8 cellular contexts compared by ENCODE assay signal in genomic region chr18:35355140-35355618, GRCh38. TPM values are rescaled to one million over a fixed set of nuclear protein-coding genes. Genes with fewer than 3 reads are reported as not detected.
A peak's percentile ranks its signal among the peaks of the same experiment; 100 is the strongest.
DNase-seq lines count a peak whose midpoint lies in the region; ATAC-seq and TF ChIP-seq lines count a peak whose summit lies in the region.

No MANE protein-coding gene starts in this region.

- ATAC-seq in GM21528 (IDR thresholded peaks at IDR 0.05; ENCODE audit: low FRiP score, unreplicated experiment) (peak; percentile 88), IMR-90 (ENCODE audit: low read depth) (peak; percentile 100), thoracic aorta (ENCODE audit: insufficient number of reproducible peaks, low FRiP score, low read depth) (peak; percentile 89)
- peak; percentile 94 for ATAC-seq in activated T-helper 17 cell treated with anti-CD3 and anti-CD28 coated beads, Interleukin-2, amount 50 U/mL, for 72 hours (replicated peaks)

- CTCF ChIA-PET in IMR-90 (lab: Yijun Ruan, JAX): interaction anchor here (0.6 to 1.2 kb wide), 7 partner anchors 10 to 571 kb away, joined by 3 to 11 read pairs (median 4); partner anchors contain the start of gene ZNF24

- H2BK5ac ChIP-seq in IMR-90 (ENCODE audit: low read depth, low read length, poor library complexity, severe bottlenecking): no peak overlapping the region

- H3K4me1 ChIP-seq in IMR-90 (ENCODE audit: control insufficient read depth, insufficient read depth, low read length) (no peaks in the 10 kb centered on the region), Peyer's patch (no peaks in the 10 kb centered on the region), neuron (ENCODE audit: insufficient read depth, low read length) (no peaks in the 10 kb centered on the region), thoracic aorta (ENCODE audit: control insufficient read depth in 1 of 2, low read depth in 2 of 2) (no peaks in the 10 kb centered on the region)

- H2AK5ac ChIP-seq in IMR-90 (ENCODE audit: low read depth, low read length): no peak overlapping the region

- no peak overlapping the region for H3K4ac ChIP-seq in IMR-90 (ENCODE audit: low read depth, low read length)

- H4K20me1 ChIP-seq in IMR-90 (ENCODE audit: insufficient read depth, low read length): no peaks in the 10 kb centered on the region

- H3K36me3 ChIP-seq in IMR-90 (ENCODE audit: control insufficient read depth, insufficient read depth, low read length) (no peaks in the 10 kb centered on the region), Peyer's patch (no peaks in the 10 kb centered on the region), neuron (ENCODE audit: insufficient read depth, low read length) (no peaks in the 10 kb centered on the region), thoracic aorta (no peaks in the 10 kb centered on the region)

- no peak overlapping the region; the same call in 1 of the 2 replicates for H2BK120ac ChIP-seq in IMR-90 (ENCODE audit: low read depth, low read length)

- peak; percentile 78 for TF ChIP-seq CTCF in IMR-90 (conservative IDR thresholded peaks at IDR 0.05; ENCODE audit: low read depth, low read length)
- peak; percentile 45 to 71 (median 64) for TF ChIP-seq CTCF in Peyer's patch (IDR thresholded peaks at IDR 0.05)
- TF ChIP-seq CTCF in foreskin fibroblast (IDR thresholded peaks at IDR 0.05; ENCODE audit: low read depth, low read length): peak; percentile 85
- TF ChIP-seq CTCF in thoracic aorta (IDR thresholded peaks at IDR 0.05): peak; percentile 63

- H3K27ac ChIP-seq in IMR-90 (ENCODE audit: insufficient read depth, low read length) (no peak overlapping the region), Peyer's patch (peak overlapping the region in 1 of 4 donors; percentile 47), thoracic aorta (no peak overlapping the region)

- in situ Hi-C loops in IMR-90 (cut with MboI; ENCODE audit: low sequenced_read_pairs): no loop called here

- no peak overlapping the region for H2AK9ac ChIP-seq in IMR-90 (replicated peaks; ENCODE audit: low read depth, low read length, poor library complexity)

- WGBS in IMR-90 (ENCODE audit: extremely low coverage in 2 of 2, insufficient read length in 1 of 2), 2 experiments: 0% methylated on average over 1 of the region's 4 CpGs; no CpG with 5 or more reads in 1 of the 2 experiments

- BruUV-seq in IMR-90 (replicated peaks; lab: Mats Ljungman, UMichigan): no TSS peak

- H3K4me3 ChIP-seq in IMR-90 (ENCODE audit: insufficient read depth, low read depth, low read length) (peak overlapping the region; percentile 6; the same call in 1 of the 2 replicates), Peyer's patch (no peak overlapping the region), foreskin fibroblast (ENCODE audit: low read depth in 1 of 2, low read length in 2 of 2) (peak overlapping the region; percentile 24 to 54), neuron (ENCODE audit: low read length) (peak overlapping the region; percentile 48), thoracic aorta (peak overlapping the region; percentile 61)

- H3K27me3 ChIP-seq in IMR-90 (ENCODE audit: control insufficient read depth, insufficient read depth, low read length) (no peaks in the 10 kb centered on the region), Peyer's patch (no peaks in the 10 kb centered on the region), neuron (ENCODE audit: insufficient read depth, low read length) (no peaks in the 10 kb centered on the region), thoracic aorta (replicated peaks; ENCODE audit: insufficient read depth) (no peaks in the 10 kb centered on the region)

- peak overlapping the region; percentile 17 for H4K5ac ChIP-seq in IMR-90 (ENCODE audit: low read depth, low read length)

- TF ChIP-seq RAD21 in IMR-90 (IDR thresholded peaks at IDR 0.05; ENCODE audit: low read length): peak; percentile 71

- no peaks in the 10 kb centered on the region for H3K9me1 ChIP-seq in IMR-90 (ENCODE audit: insufficient read depth, low read length)

- H3K9ac ChIP-seq in IMR-90 (ENCODE audit: low read depth, low read length): no peak overlapping the region

- no peaks in the 10 kb centered on the region for H3K79me1 ChIP-seq in IMR-90 (ENCODE audit: low read depth in 1 of 2, low read length in 2 of 2)

- H3K14ac ChIP-seq in IMR-90 (replicated peaks; ENCODE audit: low read depth, low read length): no peak overlapping the region

- POLR2A ChIA-PET in IMR-90 (lab: Charles Lee; ENCODE audit: unreplicated experiment): interaction anchor here (0.5 kb wide), 1 partner anchor 115 kb away, joined by 3 read pairs; the partner anchor contains the start of gene ZNF397

- peaks cover 6% of the 10 kb centered on the region for H3K9me3 ChIP-seq in IMR-90 (ENCODE audit: control insufficient read depth, insufficient read depth, low read length)
- peaks cover 0 to 8% (median 4%) of the 10 kb centered on the region in 4 donors for H3K9me3 ChIP-seq in Peyer's patch
- peaks cover 7% of the 10 kb centered on the region for H3K9me3 ChIP-seq in neuron (ENCODE audit: low read length)
- peaks cover 3% of the 10 kb centered on the region for H3K9me3 ChIP-seq in thoracic aorta

- no peak overlapping the region for H2BK20ac ChIP-seq in IMR-90 (ENCODE audit: low read depth, low read length)

- peak overlapping the region; percentile 40; the same call in 1 of the 2 replicates for H3K56ac ChIP-seq in IMR-90 (ENCODE audit: extremely low read depth, insufficient read depth, low read length)

- no peak for TF ChIP-seq POLR2A in IMR-90 (IDR thresholded peaks at IDR 0.05; ENCODE audit: low read depth, low read length)
- no peak for TF ChIP-seq POLR2A in Peyer's patch (IDR thresholded peaks at IDR 0.05)

- peak overlapping the region; percentile 3 for H2AFZ ChIP-seq in IMR-90 (replicated peaks; ENCODE audit: low read length, poor library complexity)
- peak overlapping the region; percentile 59 for H2AFZ ChIP-seq in neuron (ENCODE audit: low read depth, low read length)

- H3K4me3 Mint-ChIP-seq in activated T-helper 17 cell treated with anti-CD3 and anti-CD28 coated beads, Interleukin-2, amount 50 U/mL, for 72 hours: no peak overlapping the region

- dilution Hi-C loops in IMR-90 (cut with HindIII; ENCODE audit: low sequenced_read_pairs, unreplicated experiment): no loop called here

- peaks cover 2% of the 10 kb centered on the region for H3K27me3 Mint-ChIP-seq in activated T-helper 17 cell treated with anti-CD3 and anti-CD28 coated beads, Interleukin-2, amount 50 U/mL, for 72 hours

- no peak overlapping the region for H2BK15ac ChIP-seq in IMR-90 (ENCODE audit: low read depth, low read length)

- H3K4me1 Mint-ChIP-seq in activated T-helper 17 cell treated with anti-CD3 and anti-CD28 coated beads, Interleukin-2, amount 50 U/mL, for 72 hours: no peaks in the 10 kb centered on the region

- H3K23ac ChIP-seq in IMR-90 (ENCODE audit: low read depth, low read length): no peak overlapping the region

- H3K4me2 ChIP-seq in IMR-90 (ENCODE audit: low read depth, low read length): peak overlapping the region; percentile 27; the same call in 1 of the 2 replicates

- intact Hi-C loops in IMR-90 (cut with micrococcal nuclease): loop anchor here (1.0 to 2.0 kb wide), 2 partner anchors 124 to 348 kb away; no protein-coding TSS in a partner anchor

- no peak overlapping the region for H3K27ac Mint-ChIP-seq in activated T-helper 17 cell treated with anti-CD3 and anti-CD28 coated beads, Interleukin-2, amount 50 U/mL, for 72 hours

- H3K18ac ChIP-seq in IMR-90 (ENCODE audit: low read depth, low read length): no peak overlapping the region

- H3K36me3 Mint-ChIP-seq in activated T-helper 17 cell treated with anti-CD3 and anti-CD28 coated beads, Interleukin-2, amount 50 U/mL, for 72 hours (ENCODE audit: low read depth): no peaks in the 10 kb centered on the region

- peak overlapping the region in 1 of 2 experiments; percentile 86; a peak in 2 of 4 replicates for H4K8ac ChIP-seq in IMR-90 (ENCODE audit: low read depth in 2 of 2, low read length in 2 of 2)

- H3K9me3 Mint-ChIP-seq in activated T-helper 17 cell treated with anti-CD3 and anti-CD28 coated beads, Interleukin-2, amount 50 U/mL, for 72 hours: peaks cover 4% of the 10 kb centered on the region

- no peak overlapping the region for H4K91ac ChIP-seq in IMR-90 (ENCODE audit: insufficient read depth, low read depth, low read length)

- peak; percentile 83 for DNase-seq in DMS53 treated with DMSO at 0.1 percent for 48 hours (lab: John Stamatoyannopoulos, UW; ENCODE audit: unreplicated experiment)
- peak; percentile 83 for DNase-seq in IMR-90
- peak; percentile 54 to 84 (median 66) for DNase-seq in Peyer's patch
- DNase-seq in foreskin fibroblast: peak; percentile 82 to 92
- peak; percentile 43 for DNase-seq in thoracic aorta (ENCODE audit: low spot score)

TF ChIP-seq in IMR-90, 13 proteins besides CTCF, POLR2A, EP300 and RAD21:
- peak; percentile 85 for TF ChIP-seq SMC3 (IDR thresholded peaks at IDR 0.05; ENCODE audit: low read depth, low read length)
- 0 out of 2 replicates have a peak, but pooled peaks have one; percentile 4 for TF ChIP-seq MAFK (IDR thresholded peaks at IDR 0.05; ENCODE audit: low read depth, low read length)
- no peak for TF ChIP-seq NFE2L2 (IDR thresholded peaks at IDR 0.05; ENCODE audit: low read depth, low read length)

RNA-seq across cellular contexts. Expression of gene ZNF24, which starts 11.0 kb away (rescaled TPM):
- total RNA-seq in IMR-90 (2012; rRNA removed): 20.8 and 38.3 TPM in 2 replicates
- polyA plus RNA-seq in IMR-90 (2012; rRNA removed): 5.6 and 7.6 TPM in 2 replicates
- 0.90 and 1.6 TPM in 2 replicates for polyA plus RNA-seq in IMR-90 (2012; cell fraction: cytosol; rRNA removed)
- 1.8 and 10.5 TPM in 2 replicates for polyA plus RNA-seq in IMR-90 (2012; cell fraction: nucleus; rRNA removed; ENCODE audit: low replicate concordance)
- total RNA-seq in Peyer's patch: 10 to 100 TPM; 22.8 to 36.3 (median 30.2) TPM
- total RNA-seq in activated T-helper 17 cell treated with anti-CD3 and anti-CD28 coated beads, Interleukin-2, amount 50 U/mL, for 72 hours: 10 to 100 TPM; 36.3 to 37.6 TPM
- total RNA-seq in thoracic aorta: 10 to 100 TPM; 26.1 to 40.8 TPM

RNA-seq across cellular contexts. Expression of gene ZNF396, which starts 22.0 kb away (rescaled TPM):
- 0.54 and 0.56 TPM in 2 replicates for total RNA-seq in IMR-90 (2012; rRNA removed)
- 0.13 and 0.26 TPM in 2 replicates for polyA plus RNA-seq in IMR-90 (2012; rRNA removed)
- 0.14 and 0.31 TPM in 2 replicates for polyA plus RNA-seq in IMR-90 (2012; cell fraction: cytosol; rRNA removed)
- polyA plus RNA-seq in IMR-90 (2012; cell fraction: nucleus; rRNA removed; ENCODE audit: low replicate concordance): 0.18 and 0.20 TPM in 2 replicates
- total RNA-seq in Peyer's patch: 1 to 10 TPM; 1.9 to 6.6 (median 3.7) TPM
- total RNA-seq in activated T-helper 17 cell treated with anti-CD3 and anti-CD28 coated beads, Interleukin-2, amount 50 U/mL, for 72 hours: under 1 TPM; 0.37 to 0.87 TPM
- 1 to 10 TPM in 1 of 2 donors, under 1 TPM in 1; 0.95 to 4.1 TPM for total RNA-seq in thoracic aorta

Comparison
In these comparisons a context has a peak if more than half of its experiments do, and no peak if none do; other contexts are left out.
1. H3K4me3 ChIP-seq: peak in IMR-90 (single experiment), foreskin fibroblast (2 of 2), neuron (single experiment) and thoracic aorta (single experiment); none in Peyer's patch (0 of 4).
2. Peak in every context shown above with its lines, with median percentiles within 50 percentile points of each other: DNase-seq, ATAC-seq and CTCF ChIP-seq.